In genomic region chr2:42567806-42568429, GRCh38 we compare ENCODE assay signal across 8 cellular contexts. TPM values are rescaled to one million over a fixed set of nuclear protein-coding genes. Genes with fewer than 3 reads are reported as not detected.
DNase-seq lines count a peak whose midpoint lies in the region; ATAC-seq and TF ChIP-seq lines count a peak whose summit lies in the region.

No MANE protein-coding gene starts in this region.

- POLR2A ChIA-PET in GM10248 (lab: Yijun Ruan, JAX) = no interaction called here

- peaks cover 9% of the 10 kb centered on the region for H3K4me1 ChIP-seq in parathyroid adenoma

- no peak overlapping the region for H3K4me2 ChIP-seq in parathyroid adenoma (ENCODE audit: low read length)

- peaks cover 15% of the 10 kb centered on the region for H3K79me2 ChIP-seq in parathyroid adenoma

- intact Hi-C loops in posterior vena cava (cut with DNase I) = no loop called here

- peak; percentile 72 for ATAC-seq in GM21367 (IDR thresholded peaks at IDR 0.05; ENCODE audit: unreplicated experiment)

- CTCF ChIA-PET in GM10248 (lab: Yijun Ruan, JAX) = no interaction called here

- peak overlapping the region; percentile 64 for H3K4me3 ChIP-seq in HL-60 (replicated peaks; ENCODE audit: insufficient read depth, low read length)
- H3K4me3 ChIP-seq in parathyroid adenoma (ENCODE audit: low read depth, low read length) = no peak overlapping the region

- H3K9me3 ChIP-seq in parathyroid adenoma (ENCODE audit: control insufficient read depth, low read length) = no peaks in the 10 kb centered on the region

- TF ChIP-seq CTCF in GM10248 (IDR thresholded peaks at IDR 0.05; ENCODE audit: control extremely low read depth, extremely low read depth, low read depth, missing control alignments) (no peak), HL-60 (IDR thresholded peaks at IDR 0.05; ENCODE audit: insufficient read depth, low read length) (no peak), parathyroid adenoma (IDR thresholded peaks at IDR 0.05) (no peak)

- H2AFZ ChIP-seq in parathyroid adenoma = peak overlapping the region; percentile 81

- DNase-seq in GM10248 (ENCODE audit: extremely low spot score) = peak; percentile 72
- no peak for DNase-seq in HL-60 (ENCODE audit: low read depth in 1 of 2, low spot score in 1 of 2)
- DNase-seq in activated CD8-positive, alpha-beta memory T cell treated with anti-CD3 and anti-CD28 coated beads for 24 hours = peak; percentile 64
- DNase-seq in globus pallidus (ENCODE audit: low spot score) = peak; percentile 28
- no peak for DNase-seq in glomerular visceral epithelial cell (ENCODE audit: extremely low spot score)
- no peak for DNase-seq in posterior vena cava (ENCODE audit: low spot score)

- H3K9ac ChIP-seq in parathyroid adenoma = no peak overlapping the region

- H3K27ac ChIP-seq in HL-60 (replicated peaks) (no peak overlapping the region), parathyroid adenoma (peak overlapping the region; percentile 64)

- H3K27me3 ChIP-seq in HL-60 (ENCODE audit: insufficient read depth, poor library complexity, severe bottlenecking) (no peaks in the 10 kb centered on the region), parathyroid adenoma (ENCODE audit: control insufficient read depth, insufficient read depth, low read length) (no peaks in the 10 kb centered on the region)

- no peaks in the 10 kb centered on the region for H3K36me3 ChIP-seq in parathyroid adenoma (ENCODE audit: control insufficient read depth, insufficient read depth, low read length)

RNA-seq across cellular contexts. Expression of gene MTA3, which starts 0.5 kb away (rescaled TPM):
- total RNA-seq in posterior vena cava = 10 to 100 TPM; 29.7 to 30.3 TPM

Comparison
In these comparisons a context has a peak if more than half of its experiments do, and no peak if none do; other contexts are left out.
1. DNase-seq: peak in GM10248 (single experiment), activated CD8-positive, alpha-beta memory T cell treated with anti-CD3 and anti-CD28 coated beads for 24 hours (single experiment) and globus pallidus (single experiment); none in HL-60 (0 of 2), glomerular visceral epithelial cell (single experiment) and posterior vena cava (single experiment).